In genomic region chr3:156509209-156510174, GRCh38 we compare ENCODE assay signal across 8 cellular contexts. TPM values are rescaled to one million over a fixed set of nuclear protein-coding genes. Genes with fewer than 3 reads are reported as not detected.
DNase-seq lines count a peak whose midpoint lies in the region; ATAC-seq and TF ChIP-seq lines count a peak whose summit lies in the region.

No MANE protein-coding gene starts in this region.

- peak; percentile 79 for ATAC-seq in GM21619 (IDR thresholded peaks at IDR 0.05; ENCODE audit: unreplicated experiment)

- H3K4me2 ChIP-seq in Karpas-422 (ENCODE audit: low read depth, low read length, poor library complexity, severe bottlenecking) (no peak overlapping the region), PC-9 (no peak overlapping the region)

- peak; percentile 86 for DNase-seq in G401 (ENCODE audit: low spot score)
- peak; percentile 86 for DNase-seq in Karpas-422
- DNase-seq in PC-9 = peak; percentile 9 to 58
- DNase-seq in dorsolateral prefrontal cortex = no peak
- peak; percentile 78 for DNase-seq in medulla oblongata (ENCODE audit: extremely low spot score)
- DNase-seq in OCI-M2 (lab: John Stamatoyannopoulos, UW; ENCODE audit: unreplicated experiment) = no peak
- no peak for DNase-seq in UCSD-AML1 (lab: John Stamatoyannopoulos, UW; ENCODE audit: unreplicated experiment)

- in situ Hi-C loops in G401 (cut with HindIII; ENCODE audit: low sequenced_read_pairs) = no loop called here

- no peaks in the 10 kb centered on the region for H3K27me3 ChIP-seq in Karpas-422 (ENCODE audit: low read length)
- no peaks in the 10 kb centered on the region for H3K27me3 ChIP-seq in PC-9 (ENCODE audit: insufficient read depth, low read depth)
- no peaks in the 10 kb centered on the region for H3K27me3 ChIP-seq in dorsolateral prefrontal cortex

- H3K27ac ChIP-seq in Karpas-422 (ENCODE audit: low read length) = no peak overlapping the region
- no peak overlapping the region for H3K27ac ChIP-seq in PC-9
- H3K27ac ChIP-seq in dorsolateral prefrontal cortex = no peak overlapping the region

- CTCF ChIA-PET in PC-9 (lab: Charles Lee) = interaction anchor here (0.5 to 1.2 kb wide), 8 partner anchors 106 to 640 kb away, joined by 3 to 8 read pairs (median 4); no protein-coding TSS in a partner anchor

- no peaks in the 10 kb centered on the region for H4K20me1 ChIP-seq in Karpas-422 (ENCODE audit: insufficient read depth, low read depth, low read length)
- H4K20me1 ChIP-seq in PC-9 (ENCODE audit: insufficient read depth) = no peaks in the 10 kb centered on the region

- BruUV-seq in PC-9 (replicated peaks; lab: Mats Ljungman, UMichigan) = no TSS peak

- no peaks in the 10 kb centered on the region for H3K79me2 ChIP-seq in Karpas-422 (ENCODE audit: low read length)
- no peaks in the 10 kb centered on the region for H3K79me2 ChIP-seq in PC-9 (ENCODE audit: low read depth)

- H3K4me3 ChIP-seq in Karpas-422 (ENCODE audit: low read length) (no peak overlapping the region), PC-9 (no peak overlapping the region), dorsolateral prefrontal cortex (no peak overlapping the region)

- no peak overlapping the region for H3K9ac ChIP-seq in Karpas-422 (ENCODE audit: low read length)

- no peaks in the 10 kb centered on the region for H3F3A ChIP-seq in PC-9 (ENCODE audit: insufficient read depth, low read depth)

- intact Hi-C loops in PC-9 (cut with micrococcal nuclease; ENCODE audit: unreplicated experiment) = loop anchor here (1.0 to 10.0 kb wide), 4 partner anchors 61 to 358 kb away; no protein-coding TSS in a partner anchor
- intact Hi-C loops in dorsolateral prefrontal cortex (cut with DNase I) = loop anchor here (2.0 to 10.0 kb wide), 4 partner anchors 59 to 499 kb away; no protein-coding TSS in a partner anchor

- H3K9me3 ChIP-seq in Karpas-422 (ENCODE audit: low read length) (no peaks in the 10 kb centered on the region), PC-9 (ENCODE audit: insufficient read depth, low read depth) (no peaks in the 10 kb centered on the region)

- H3K9me2 ChIP-seq in Karpas-422 (replicated peaks; ENCODE audit: insufficient read depth, low read length) (no peaks in the 10 kb centered on the region), PC-9 (ENCODE audit: insufficient read depth) (no peaks in the 10 kb centered on the region)

- H3K36me3 ChIP-seq in Karpas-422 (ENCODE audit: insufficient read depth, low read length) (no peaks in the 10 kb centered on the region), PC-9 (ENCODE audit: low read depth) (no peaks in the 10 kb centered on the region)

- no peak overlapping the region for H2AFZ ChIP-seq in Karpas-422 (ENCODE audit: low read length)
- H2AFZ ChIP-seq in PC-9 = no peak overlapping the region

- no peaks in the 10 kb centered on the region for H3K4me1 ChIP-seq in Karpas-422 (ENCODE audit: low read length)
- H3K4me1 ChIP-seq in PC-9 (replicated peaks; ENCODE audit: insufficient read depth) = peaks cover 11% of the 10 kb centered on the region

- TF ChIP-seq CTCF in PC-9 (conservative IDR thresholded peaks at IDR 0.05) (peak; percentile 88), dorsolateral prefrontal cortex (IDR thresholded peaks at IDR 0.05 in 54 of 56, conservative IDR thresholded peaks at IDR 0.05 in 2 of 56; ENCODE audit: low read depth in 1 of 56, partially characterized antibody in 56 of 56) (peak; percentile 39 to 92 (median 77))

- POLR2A ChIA-PET in PC-9 (lab: Charles Lee; ENCODE audit: unreplicated experiment) = interaction anchor here (0.6 kb wide), 1 partner anchor 509 kb away, joined by 4 read pairs; no protein-coding TSS in a partner anchor

RNA-seq across cellular contexts. Expression of gene SSR3, which starts 45.4 kb away (rescaled TPM):
- 135 and 144 TPM in 2 replicates for total RNA-seq in G401 (2014; rRNA removed; shearing (Covaris generic))
- 93.2 and 197 TPM in 2 replicates for total RNA-seq in Karpas-422 (2014; rRNA removed; shearing (Covaris generic); ENCODE audit: low replicate concordance)
- total RNA-seq in PC-9 (2021) (117 and 152 TPM in 2 replicates), dorsolateral prefrontal cortex (100 to 1,000 TPM in 12 of 120 experiments, 10 to 100 TPM in 108; 62.7 to 123 (median 86.2) TPM)

Comparison
In these comparisons a context has a peak if more than half of its experiments do, and no peak if none do; other contexts are left out.
1. DNase-seq: peak in G401 (single experiment), Karpas-422 (single experiment), PC-9 (2 of 2) and medulla oblongata (single experiment); none in dorsolateral prefrontal cortex (0 of 10), OCI-M2 (single experiment) and UCSD-AML1 (single experiment).